Comparison of ENCODE assay signal across 9 cellular contexts in genomic region chr19:4556574-4557185, GRCh38. TPM values are rescaled to one million over a fixed set of nuclear protein-coding genes. Genes with fewer than 3 reads are reported as not detected.
DNase-seq lines count a peak whose midpoint lies in the region; ATAC-seq, FAIRE-seq and TF ChIP-seq lines count a peak whose summit lies in the region.
"Had no signal": no experiment of that assay in that cellular context is flagged by ENCODE, and none has a peak within 500 bp of the region (broad histone marks: within the 10 kb centered on the region; RNA-seq: fewer than 3 reads in every experiment).

No MANE protein-coding gene starts in this region.

- no peak for DNase-seq in natural killer cell treated with Interleukin-12 subunit alpha and Interleukin-12 subunit beta and Interleukin-15 and Interleukin-18, amount 100 ng/mL, for 72 hours (ENCODE audit: low spot score)
- DNase-seq in natural killer cell (no peak), Panc1 (ENCODE audit: low read depth, low spot score) (no peak), glutamatergic neuron (peak; percentile 58), urothelium cell line (ENCODE audit: low spot score) (peak; percentile 72), GM19238 (ENCODE audit: insufficient read length, low spot score) (no peak), NCI-H187 (lab: John Stamatoyannopoulos, UW) (no peak)

- 0 out of 4 replicates have a peak overlapping the region, but pooled peaks of 1 of the 2 experiments have one; percentile 23 for H3K4me3 ChIP-seq in Panc1 (ENCODE audit: low read depth in 2 of 2, low read length in 2 of 2)

- H3K36me3 Mint-ChIP-seq in natural killer cell treated with Interleukin-12 subunit alpha and Interleukin-12 subunit beta and Interleukin-15 and Interleukin-18, amount 100 ng/mL, for 72 hours = no peaks in the 10 kb centered on the region
- H3K36me3 Mint-ChIP-seq in natural killer cell (no peaks in the 10 kb centered on the region), glutamatergic neuron (ENCODE audit: unreplicated experiment) (peaks cover 19% of the 10 kb centered on the region)

- no peaks in the 10 kb centered on the region for H3K36me3 ChIP-seq in Panc1 (ENCODE audit: control insufficient read depth, insufficient read depth, low read length)

- POLR2A ChIA-PET in Panc1 (lab: Charles Lee) = no interaction called here

- CTCF ChIA-PET in Panc1 (lab: Charles Lee) = interaction anchor here (0.6 to 1.0 kb wide), 3 partner anchors 15 to 86 kb away, joined by 3 to 5 read pairs (median 3); no protein-coding TSS in a partner anchor

- no peak for FAIRE-seq in urothelium cell line (lab: Jason Lieb, UNC)
- FAIRE-seq: colon had no signal

- H3K27ac Mint-ChIP-seq in natural killer cell treated with Interleukin-12 subunit alpha and Interleukin-12 subunit beta and Interleukin-15 and Interleukin-18, amount 100 ng/mL, for 72 hours = no peak overlapping the region
- H3K27ac Mint-ChIP-seq in natural killer cell = no peak overlapping the region
- H3K27ac Mint-ChIP-seq in glutamatergic neuron (ENCODE audit: unreplicated experiment) = peak overlapping the region; percentile 72

- H3K27me3 Mint-ChIP-seq in natural killer cell treated with Interleukin-12 subunit alpha and Interleukin-12 subunit beta and Interleukin-15 and Interleukin-18, amount 100 ng/mL, for 72 hours = no peaks in the 10 kb centered on the region
- peaks cover 0 to 2% of the 10 kb centered on the region in 2 donors for H3K27me3 Mint-ChIP-seq in natural killer cell (ENCODE audit: low read depth in 2 of 2)
- H3K27me3 Mint-ChIP-seq in glutamatergic neuron (ENCODE audit: unreplicated experiment) = peaks cover 19% of the 10 kb centered on the region

- in situ Hi-C loops in Panc1 (cut with HindIII; ENCODE audit: low pct_unique_long_range_greater_than_20kb, low sequenced_read_pairs) = no loop called here

- H3K27ac ChIP-seq in Panc1 (ENCODE audit: low read length) = no peak overlapping the region

- H3K4me1 Mint-ChIP-seq in natural killer cell treated with Interleukin-12 subunit alpha and Interleukin-12 subunit beta and Interleukin-15 and Interleukin-18, amount 100 ng/mL, for 72 hours (ENCODE audit: low read depth in 2 of 2) = no peaks in the 10 kb centered on the region
- H3K4me1 Mint-ChIP-seq in natural killer cell (peaks cover 0 to 7% of the 10 kb centered on the region in 2 donors), glutamatergic neuron (ENCODE audit: low read depth, unreplicated experiment) (no peaks in the 10 kb centered on the region)

- H3K4me1 ChIP-seq in Panc1 (ENCODE audit: control insufficient read depth, insufficient read depth, low read length) = no peaks in the 10 kb centered on the region; the same call in 1 of the 2 replicates

- intact Hi-C loops in natural killer cell (cut with micrococcal nuclease) (no loop called here), Panc1 (cut with micrococcal nuclease; ENCODE audit: unreplicated experiment) (no loop called here)

- H3K4me3 Mint-ChIP-seq in natural killer cell treated with Interleukin-12 subunit alpha and Interleukin-12 subunit beta and Interleukin-15 and Interleukin-18, amount 100 ng/mL, for 72 hours = no peak overlapping the region
- no peak overlapping the region for H3K4me3 Mint-ChIP-seq in natural killer cell
- H3K4me3 Mint-ChIP-seq in glutamatergic neuron (ENCODE audit: unreplicated experiment) = no peak overlapping the region

- TF ChIP-seq CTCF in natural killer cell (IDR thresholded peaks at IDR 0.05) (no peak), Panc1 (IDR thresholded peaks at IDR 0.05) (no peak), glutamatergic neuron (IDR thresholded peaks at IDR 0.05; ENCODE audit: partially characterized antibody, unreplicated experiment) (no peak)

- ATAC-seq in natural killer cell treated with Interleukin-12 subunit alpha and Interleukin-12 subunit beta and Interleukin-15 and Interleukin-18, amount 100 ng/mL, for 72 hours = peak; percentile 25 to 59
- ATAC-seq in natural killer cell = no peak
- ATAC-seq in Panc1 = peak; percentile 81
- ATAC-seq in GM18520 (IDR thresholded peaks at IDR 0.05; ENCODE audit: unreplicated experiment) = no peak

- H3K9me3 ChIP-seq in Panc1 (ENCODE audit: control insufficient read depth, insufficient read depth, low read depth, low read length) = no peaks in the 10 kb centered on the region

- H3K27me3 ChIP-seq in Panc1 (ENCODE audit: control insufficient read depth, insufficient read depth, low read length) = no peaks in the 10 kb centered on the region

- no TSS peak for BruUV-seq in Panc1 (replicated peaks; lab: Mats Ljungman, UMichigan)

- peaks cover 3% of the 10 kb centered on the region for H3K9me3 Mint-ChIP-seq in natural killer cell treated with Interleukin-12 subunit alpha and Interleukin-12 subunit beta and Interleukin-15 and Interleukin-18, amount 100 ng/mL, for 72 hours
- peaks cover 4 to 6% of the 10 kb centered on the region in 2 donors for H3K9me3 Mint-ChIP-seq in natural killer cell
- peaks cover 20% of the 10 kb centered on the region for H3K9me3 Mint-ChIP-seq in glutamatergic neuron (ENCODE audit: unreplicated experiment)

RNA-seq across cellular contexts. Expression of gene SEMA6B, which starts 2.8 kb away (rescaled TPM):
- under 1 TPM in 1 of 2 donors, not detected in 1; 0.14 TPM for total RNA-seq in natural killer cell treated with Interleukin-12 subunit alpha and Interleukin-12 subunit beta and Interleukin-15 and Interleukin-18, amount 100 ng/mL, for 72 hours
- 1 to 10 TPM in 1 of 3 donors, under 1 TPM in 1, not detected in 1; 0.50 to 5.4 TPM for total RNA-seq in natural killer cell
- 5.7 TPM for total RNA-seq in Panc1 (2021; ENCODE audit: unreplicated experiment)
- polyA plus RNA-seq in Panc1 (2012; ENCODE audit: insufficient read length) = 9.5 TPM
- 234 TPM for total RNA-seq in glutamatergic neuron (ENCODE audit: unreplicated experiment)

RNA-seq across cellular contexts. Expression of gene LRG1, which starts 16.8 kb away (rescaled TPM):
- under 1 TPM in 1 of 2 donors, not detected in 1; 0.36 TPM for total RNA-seq in natural killer cell treated with Interleukin-12 subunit alpha and Interleukin-12 subunit beta and Interleukin-15 and Interleukin-18, amount 100 ng/mL, for 72 hours
- total RNA-seq in natural killer cell = 1 to 10 TPM in 1 of 3 donors, not detected in 2; 1.8 TPM
- 0.08 TPM for total RNA-seq in Panc1 (2021; ENCODE audit: unreplicated experiment)
- polyA plus RNA-seq in Panc1 (2012; ENCODE audit: insufficient read length) = 0.11 TPM
- 1.0 TPM for total RNA-seq in glutamatergic neuron (ENCODE audit: unreplicated experiment)

RNA-seq across cellular contexts. Expression of gene PLIN5, which starts 21.7 kb away (rescaled TPM):
- not detected for total RNA-seq in natural killer cell treated with Interleukin-12 subunit alpha and Interleukin-12 subunit beta and Interleukin-15 and Interleukin-18, amount 100 ng/mL, for 72 hours
- under 1 TPM in 1 of 3 donors, not detected in 2; 0.65 TPM for total RNA-seq in natural killer cell
- total RNA-seq in Panc1 (2021; ENCODE audit: unreplicated experiment) = 0.64 TPM
- polyA plus RNA-seq in Panc1 (2012; ENCODE audit: insufficient read length) = 0.84 TPM
- total RNA-seq in glutamatergic neuron (ENCODE audit: unreplicated experiment) = 0.54 TPM

RNA-seq across cellular contexts. Expression of gene PLIN4, which starts 38.4 kb away (rescaled TPM):
- not detected for total RNA-seq in natural killer cell treated with Interleukin-12 subunit alpha and Interleukin-12 subunit beta and Interleukin-15 and Interleukin-18, amount 100 ng/mL, for 72 hours
- total RNA-seq in natural killer cell (under 1 TPM in 1 of 3 donors, not detected in 2; 0.33 TPM), Panc1 (2021; ENCODE audit: unreplicated experiment) (10.2 TPM), glutamatergic neuron (ENCODE audit: unreplicated experiment) (0.27 TPM)
- 19.9 TPM for polyA plus RNA-seq in Panc1 (2012; ENCODE audit: insufficient read length)

Comparison
In these comparisons a context has a peak if more than half of its experiments do, and no peak if none do; other contexts are left out.
1. ATAC-seq: peak in natural killer cell treated with Interleukin-12 subunit alpha and Interleukin-12 subunit beta and Interleukin-15 and Interleukin-18, amount 100 ng/mL, for 72 hours (2 of 2) and Panc1 (single experiment); none in natural killer cell (0 of 3) and GM18520 (single experiment).
2. DNase-seq: peak in glutamatergic neuron (single experiment) and urothelium cell line (single experiment); none in natural killer cell treated with Interleukin-12 subunit alpha and Interleukin-12 subunit beta and Interleukin-15 and Interleukin-18, amount 100 ng/mL, for 72 hours (single experiment), natural killer cell (single experiment), Panc1 (single experiment), GM19238 (single experiment) and NCI-H187 (0 of 2).
3. RNA of gene SEMA6B, which starts 2.8 kb away (total RNA-seq): 234 TPM in glutamatergic neuron (single experiment); 5.7 TPM in Panc1 (single experiment), 0.50 to 5.4 TPM in natural killer cell and 0.14 TPM in natural killer cell treated with Interleukin-12 subunit alpha and Interleukin-12 subunit beta and Interleukin-15 and Interleukin-18, amount 100 ng/mL, for 72 hours; every median in the first group is over 10 times any median in the second.